In genomic region chr10:7817984-7818294, GRCh38 we compare ENCODE assay signal across 8 cellular contexts. TPM values are rescaled to one million over a fixed set of nuclear protein-coding genes. Genes with fewer than 3 reads are reported as not detected.
DNase-seq lines count a peak whose midpoint lies in the region; ATAC-seq and TF ChIP-seq lines count a peak whose summit lies in the region.

No MANE protein-coding gene starts in this region.

- no peak for TF ChIP-seq POLR2A in breast epithelium (IDR thresholded peaks at IDR 0.05)

- intact Hi-C loops in breast epithelium (cut with DNase I; ENCODE audit: low total_unique reads): no loop called here

- no peak for TF ChIP-seq CTCF in breast epithelium (IDR thresholded peaks at IDR 0.05)

- ATAC-seq in GM18870 (IDR thresholded peaks at IDR 0.05; ENCODE audit: unreplicated experiment) (peak; percentile 31), HG03378 (IDR thresholded peaks at IDR 0.05; ENCODE audit: unreplicated experiment) (peak; percentile 18), GM18519 (IDR thresholded peaks at IDR 0.05; ENCODE audit: low FRiP score, unreplicated experiment) (no peak)

- peak overlapping the region; percentile 47 to 71 for H3K9ac ChIP-seq in mucosa of rectum (ENCODE audit: low read depth in 1 of 2, low read length in 2 of 2)

- H3K4me1 ChIP-seq in breast epithelium (no peaks in the 10 kb centered on the region), mucosa of rectum (ENCODE audit: control insufficient read depth in 2 of 2, insufficient read depth in 2 of 2, low read length in 2 of 2) (peaks cover 9 to 14% of the 10 kb centered on the region in 2 donors)

- peak overlapping the region; percentile 88 to 95 (median 88) for H3K4me3 ChIP-seq in breast epithelium
- peak overlapping the region; percentile 90 to 94 for H3K4me3 ChIP-seq in mucosa of rectum (ENCODE audit: low read length in 2 of 2)

- H3K9me3 ChIP-seq in breast epithelium (no peaks in the 10 kb centered on the region), mucosa of rectum (ENCODE audit: control insufficient read depth in 2 of 2, low read length in 2 of 2) (no peaks in the 10 kb centered on the region)

- H3K27ac ChIP-seq in breast epithelium: peak overlapping the region; percentile 75 to 79
- H3K27ac ChIP-seq in mucosa of rectum (ENCODE audit: low read depth in 2 of 2, low read length in 2 of 2): peak overlapping the region in 1 of 2 donors; percentile 21

- DNase-seq in breast epithelium (ENCODE audit: low spot score in 2 of 2) (no peak), HCEC 1CT (no peak), islet precursor cell (no peak)
- DNase-seq in stimulated activated CD4-positive, alpha-beta T cell treated with anti-CD3 and anti-CD28 coated beads, Interleukin-4, amount 100 ng/mL, for 1 hour: no peak

- H3K27me3 ChIP-seq in breast epithelium: no peaks in the 10 kb centered on the region
- H3K27me3 ChIP-seq in mucosa of rectum (ENCODE audit: control insufficient read depth in 2 of 2, insufficient read depth in 2 of 2, low read length in 2 of 2): no peaks in the 10 kb centered on the region

- H3K36me3 ChIP-seq in breast epithelium (no peaks in the 10 kb centered on the region), mucosa of rectum (ENCODE audit: control insufficient read depth in 2 of 2, insufficient read depth in 2 of 2, low read length in 2 of 2) (peaks cover 0 to 2% of the 10 kb centered on the region in 2 donors)

RNA-seq across cellular contexts. Expression of gene TAF3, which starts 0.4 kb away (rescaled TPM):
- 1 to 10 TPM; 7.4 to 9.7 (median 9.2) TPM for total RNA-seq in breast epithelium

RNA-seq across cellular contexts. Expression of gene ATP5F1C, which starts 30.0 kb away (rescaled TPM):
- total RNA-seq in breast epithelium: 100 to 1,000 TPM; 224 to 245 (median 224) TPM

RNA-seq across cellular contexts. Expression of gene KIN, which starts 30.1 kb away (rescaled TPM):
- total RNA-seq in breast epithelium: 10 to 100 TPM in 1 of 3 donors, 1 to 10 TPM in 2; 5.9 to 13.3 (median 9.5) TPM
